1 cellular context compared by ENCODE assay signal in the genomic region with DNA sequence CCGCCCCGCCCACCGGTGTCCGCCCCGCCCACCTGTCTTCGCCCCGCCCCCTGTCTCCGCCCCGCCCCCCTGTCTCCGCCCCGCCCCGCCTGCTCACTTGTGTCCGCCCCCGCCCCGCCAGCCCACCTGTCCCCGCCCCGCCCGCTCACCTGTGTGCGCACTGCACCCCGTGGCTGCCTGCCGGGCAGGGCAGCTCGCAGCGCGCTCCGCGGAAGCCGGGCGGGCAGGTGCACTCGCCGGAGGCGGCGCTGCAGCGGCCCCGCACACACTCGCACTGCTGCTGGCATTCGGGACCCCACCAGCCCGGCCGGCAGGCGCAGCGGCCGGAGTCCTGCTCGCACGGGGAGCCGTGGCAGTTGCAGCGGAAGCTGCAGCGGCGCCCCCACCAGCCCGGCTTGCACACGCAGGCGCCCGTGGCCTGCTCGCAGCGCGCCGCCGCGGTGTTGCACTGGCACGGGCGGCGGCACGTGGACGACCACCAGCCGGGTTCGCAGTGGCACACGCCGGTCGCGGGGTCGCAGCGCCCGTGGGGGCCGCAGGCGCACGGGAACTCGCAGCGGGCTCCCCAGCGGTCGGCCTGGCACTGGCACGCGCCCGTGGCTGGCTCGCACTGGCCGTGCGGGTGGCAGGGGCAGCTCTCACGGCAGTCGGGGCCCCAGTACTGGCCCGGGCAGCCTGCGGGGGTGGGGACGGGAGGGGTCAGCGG.
TF ChIP-seq lines count a peak whose summit lies in the region.

No MANE protein-coding gene starts in this region.

TF ChIP-seq in H1, 55 proteins besides CTCF, POLR2A, EP300 and RAD21:
- TF ChIP-seq EGR1 (IDR thresholded peaks at IDR 0.05; ENCODE audit: borderline replicate concordance, low read depth, low read length) (peak; percentile 26; the same call in 1 of the 2 replicates), SP1 (IDR thresholded peaks at IDR 0.05; ENCODE audit: low read depth, low read length) (0 out of 2 replicates have a peak, but pooled peaks have one; percentile 30), TAF1 (IDR thresholded peaks at IDR 0.05; ENCODE audit: low read depth, low read length) (peak; percentile 76), CBX5 (IDR thresholded peaks at IDR 0.05; ENCODE audit: low read depth, low read length) (no peak), EZH2 (IDR thresholded peaks at IDR 0.05; ENCODE audit: low read depth, low read length, severe bottlenecking) (no peak), YY1 (IDR thresholded peaks at IDR 0.05; ENCODE audit: low read depth, low read length) (0 out of 2 replicates have a peak, but pooled peaks have one; percentile 24), JUN (IDR thresholded peaks at IDR 0.05; ENCODE audit: low read depth, low read length) (no peak), SIN3A (conservative IDR thresholded peaks at IDR 0.05 in 1 of 2, IDR thresholded peaks at IDR 0.05 in 1 of 2; ENCODE audit: low read depth in 1 of 2, low read length in 2 of 2) (0 out of 4 replicates have a peak, but pooled peaks of 1 of the 2 experiments have one; percentile 78), TEAD4 (IDR thresholded peaks at IDR 0.05; ENCODE audit: low read depth, low read length) (peak; percentile 83; the same call in 1 of the 2 replicates), CBX8 (IDR thresholded peaks at IDR 0.05; ENCODE audit: borderline replicate concordance, low read depth, low read length) (no peak), POU5F1 (IDR thresholded peaks at IDR 0.05; ENCODE audit: low read depth, low read length) (no peak), TCF12 (IDR thresholded peaks at IDR 0.05; ENCODE audit: low read depth, low read length) (peak; percentile 90; the same call in 1 of the 2 replicates), SIX5 (IDR thresholded peaks at IDR 0.05; ENCODE audit: low read depth, low read length) (no peak), HDAC2 (IDR thresholded peaks at IDR 0.05; ENCODE audit: borderline replicate concordance in 1 of 2, low read depth in 2 of 2, low read length in 2 of 2) (peak; percentile 23 to 40; a peak in 1 of 4 replicates), NANOG (IDR thresholded peaks at IDR 0.05; ENCODE audit: insufficient read depth, low read depth, low read length, poor library complexity, severe bottlenecking) (no peak), GABPA (IDR thresholded peaks at IDR 0.05; ENCODE audit: borderline replicate concordance, insufficient read depth, low read length) (peak; percentile 63; the same call in 1 of the 2 replicates), RXRA (IDR thresholded peaks at IDR 0.05; ENCODE audit: insufficient read depth, low read depth, low read length) (no peak), TBP (IDR thresholded peaks at IDR 0.05; ENCODE audit: low read depth, low read length) (peak; percentile 34; the same call in 1 of the 2 replicates), TAF7 (optimal IDR thresholded peaks at IDR 0.05; ENCODE audit: borderline replicate concordance, low read depth, low read length) (peak; percentile 77), RNF2 (IDR thresholded peaks at IDR 0.05; ENCODE audit: borderline replicate concordance, low read depth, low read length, missing control alignments, poor library complexity, severe bottlenecking) (peak; percentile 29), SRF (IDR thresholded peaks at IDR 0.05; ENCODE audit: low read depth, low read length) (no peak)
- TF ChIP-seq, protein P1, sequence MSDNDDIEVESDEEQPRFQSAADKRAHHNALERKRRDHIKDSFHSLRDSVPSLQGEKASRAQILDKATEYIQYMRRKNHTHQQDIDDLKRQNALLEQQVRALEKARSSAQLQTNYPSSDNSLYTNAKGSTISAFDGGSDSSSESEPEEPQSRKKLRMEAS (IDR thresholded peaks at IDR 0.05) = peak; percentile 31; the same call in 1 of the 2 replicates
